In the genomic region with DNA sequence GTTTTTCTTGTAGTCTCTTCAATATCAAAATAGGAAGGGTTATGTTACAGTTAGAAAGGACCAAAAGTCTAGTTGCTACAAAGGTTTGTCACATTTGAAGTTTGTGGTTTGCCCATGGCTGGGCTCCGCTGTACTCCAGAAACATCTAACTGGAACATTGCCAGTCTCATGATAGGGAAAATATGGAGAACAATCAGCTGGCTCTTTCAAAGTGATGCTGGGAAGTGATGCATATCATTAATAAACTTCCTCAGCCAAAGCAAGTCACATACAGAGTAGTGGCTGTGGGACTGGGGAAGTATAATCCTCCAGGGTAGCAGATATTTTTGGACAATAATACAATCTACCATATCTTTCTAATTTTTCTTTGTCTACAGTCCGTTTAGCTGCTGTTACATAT, we compare ENCODE assay signal across 1 cellular context.
TF ChIP-seq lines count a peak whose summit lies in the region.

No MANE protein-coding gene starts in this region.

TF ChIP-seq in IMR-90, 13 proteins besides CTCF, POLR2A, EP300 and RAD21 (continued from another document):
- TF ChIP-seq CHD1 (IDR thresholded peaks at IDR 0.05; ENCODE audit: low read depth, low read length) (no peak), MAFK (IDR thresholded peaks at IDR 0.05; ENCODE audit: low read depth, low read length) (no peak), MXI1 (IDR thresholded peaks at IDR 0.05; ENCODE audit: borderline replicate concordance, low read depth, low read length) (no peak), NFE2L2 (IDR thresholded peaks at IDR 0.05; ENCODE audit: low read depth, low read length) (no peak), RCOR1 (IDR thresholded peaks at IDR 0.05; ENCODE audit: insufficient replicate concordance, low read length) (no peak), BHLHE40 (IDR thresholded peaks at IDR 0.05; ENCODE audit: low read depth, low read length) (no peak), RFX5 (IDR thresholded peaks at IDR 0.05; ENCODE audit: low read depth, low read length) (no peak), SMC3 (IDR thresholded peaks at IDR 0.05; ENCODE audit: low read depth, low read length) (no peak)
- TF ChIP-seq, protein P1, sequence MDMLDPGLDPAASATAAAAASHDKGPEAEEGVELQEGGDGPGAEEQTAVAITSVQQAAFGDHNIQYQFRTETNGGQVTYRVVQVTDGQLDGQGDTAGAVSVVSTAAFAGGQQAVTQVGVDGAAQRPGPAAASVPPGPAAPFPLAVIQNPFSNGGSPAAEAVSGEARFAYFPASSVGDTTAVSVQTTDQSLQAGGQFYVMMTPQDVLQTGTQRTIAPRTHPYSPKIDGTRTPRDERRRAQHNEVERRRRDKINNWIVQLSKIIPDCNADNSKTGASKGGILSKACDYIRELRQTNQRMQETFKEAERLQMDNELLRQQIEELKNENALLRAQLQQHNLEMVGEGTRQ (IDR thresholded peaks at IDR 0.05; ENCODE audit: low read depth, low read length): no peak
